ENCODE assay signal across 11 cellular contexts in genomic region chr1:73839922-73840321, GRCh38.
DNase-seq lines count a peak whose midpoint lies in the region; ATAC-seq, FAIRE-seq and TF ChIP-seq lines count a peak whose summit lies in the region.
"Had no signal": no experiment of that assay in that cellular context is flagged by ENCODE, and none has a peak within 500 bp of the region (broad histone marks: within the 10 kb centered on the region; RNA-seq: fewer than 3 reads in every experiment).

No MANE protein-coding gene starts in this region.

- ATAC-seq in A549: no peak
- ATAC-seq in HG02981 (IDR thresholded peaks at IDR 0.05; ENCODE audit: unreplicated experiment): no peak
- ATAC-seq in CD8-positive, alpha-beta T cell: no peak
- ATAC-seq: activated CD8-positive, alpha-beta memory T cell treated with anti-CD3 and anti-CD28 coated beads, Interleukin-2, amount 10 ng/mL, durations not matched to agents 7 days and 5 days had no signal

- no peak overlapping the region for H3K9ac ChIP-seq in OCI-LY1 (ENCODE audit: low read length)

- H3K36me3 Mint-ChIP-seq in CD8-positive, alpha-beta T cell: no peaks in the 10 kb centered on the region
- H3K36me3 Mint-ChIP-seq: activated CD8-positive, alpha-beta memory T cell treated with anti-CD3 and anti-CD28 coated beads, Interleukin-2, amount 10 ng/mL, durations not matched to agents 7 days and 5 days had no signal

- H3K4me1 ChIP-seq in A549: no peaks in the 10 kb centered on the region
- H3K4me1 ChIP-seq in OCI-LY1 (ENCODE audit: insufficient read depth, low read length, severe bottlenecking): no peaks in the 10 kb centered on the region
- H3K4me1 ChIP-seq in CD8-positive, alpha-beta T cell (ENCODE audit: insufficient read depth, low read length): no peaks in the 10 kb centered on the region

- H3K79me2 ChIP-seq in OCI-LY1 (ENCODE audit: insufficient read depth, low read length): no peaks in the 10 kb centered on the region

- H3K9me2 ChIP-seq in OCI-LY1 (ENCODE audit: low read depth, low read length): no peaks in the 10 kb centered on the region

- DNase-seq in A549 (ENCODE audit: low read depth in 1 of 2, low spot score in 1 of 2) (peak in 1 of 2 experiments; percentile 6), fibroblast of mammary gland (ENCODE audit: low read depth) (peak; percentile 11), NCI-H1417 treated with DMSO at 0.1 percent for 48 hours (lab: John Stamatoyannopoulos, UW) (no peak), NCI-H446 (lab: John Stamatoyannopoulos, UW) (no peak)
- DNase-seq in CD8-positive, alpha-beta T cell: no peak
- DNase-seq: activated CD8-positive, alpha-beta memory T cell treated with anti-CD3 and anti-CD28 coated beads, Interleukin-2, amount 10 ng/mL, durations not matched to agents 7 days and 5 days; dorsolateral prefrontal cortex had no signal

- FAIRE-seq in A549 (lab: Jason Lieb, UNC) (no peak), G401.6 (lab: Jason Lieb, UNC) (peak; percentile 68)

- POLR2A ChIA-PET in A549 (lab: Yijun Ruan, JAX): no interaction called here
- POLR2A ChIA-PET in CD8-positive, alpha-beta T cell (lab: Charles Lee): no interaction called here

- CTCF ChIA-PET in A549 (lab: Yijun Ruan, JAX): no interaction called here
- CTCF ChIA-PET in CD8-positive, alpha-beta T cell (lab: Charles Lee): interaction anchor here (0.7 kb wide), 1 partner anchor 16 kb away, joined by 3 read pairs; no protein-coding TSS in a partner anchor

- H3K27ac Mint-ChIP-seq in CD8-positive, alpha-beta T cell: no peak overlapping the region
- H3K27ac Mint-ChIP-seq: activated CD8-positive, alpha-beta memory T cell treated with anti-CD3 and anti-CD28 coated beads, Interleukin-2, amount 10 ng/mL, durations not matched to agents 7 days and 5 days had no signal

- no peak overlapping the region for H2AFZ ChIP-seq in OCI-LY1 (ENCODE audit: low read length)

- no peak for TF ChIP-seq POLR2A in A549 (IDR thresholded peaks at IDR 0.05; ENCODE audit: low read length)

- TF ChIP-seq RAD21 in A549 (conservative IDR thresholded peaks at IDR 0.05 in 1 of 2, IDR thresholded peaks at IDR 0.05 in 1 of 2): peak in 1 of 2 experiments; percentile 29; a peak in 2 of 5 replicates

- intact Hi-C loops in CD8-positive, alpha-beta T cell (cut with DNase I, micrococcal nuclease): loop anchor here in 1 of 2 experiments (10.0 kb wide), 1 partner anchor 845 kb away; no protein-coding TSS in a partner anchor

- no peaks in the 10 kb centered on the region for H3K4me1 Mint-ChIP-seq in CD8-positive, alpha-beta T cell (ENCODE audit: low read depth)
- H3K4me1 Mint-ChIP-seq: activated CD8-positive, alpha-beta memory T cell treated with anti-CD3 and anti-CD28 coated beads, Interleukin-2, amount 10 ng/mL, durations not matched to agents 7 days and 5 days had no signal

- H3K4me3 ChIP-seq in A549: no peak overlapping the region
- H3K4me3 ChIP-seq in OCI-LY1 (ENCODE audit: low read depth, low read length, poor library complexity, severe bottlenecking): no peak overlapping the region
- no peak overlapping the region for H3K4me3 ChIP-seq in fibroblast of mammary gland (ENCODE audit: control insufficient read depth, low read depth, low read length)
- H3K4me3 ChIP-seq in CD8-positive, alpha-beta T cell (ENCODE audit: low read depth, low read length): no peak overlapping the region
- H3K4me3 ChIP-seq: dorsolateral prefrontal cortex, lung had no signal

- no peak overlapping the region for H3K27ac ChIP-seq in A549
- H3K27ac ChIP-seq in OCI-LY1 (ENCODE audit: low read depth, low read length, poor library complexity, severe bottlenecking): no peak overlapping the region
- H3K27ac ChIP-seq in CD8-positive, alpha-beta T cell (ENCODE audit: low read depth, low read length): no peak overlapping the region
- H3K27ac ChIP-seq: dorsolateral prefrontal cortex had no signal

- no peaks in the 10 kb centered on the region for H3K27me3 ChIP-seq in OCI-LY1 (ENCODE audit: insufficient read depth, low read length)
- no peaks in the 10 kb centered on the region for H3K27me3 ChIP-seq in CD8-positive, alpha-beta T cell (ENCODE audit: insufficient read depth, low read length)
- H3K27me3 ChIP-seq: dorsolateral prefrontal cortex had no signal

- WGBS in A549 (ENCODE audit: missing lambda C conversion rate): 0% methylated on average over 4 of the region's 4 CpGs

- peaks cover 4% of the 10 kb centered on the region for H3K9me3 Mint-ChIP-seq in CD8-positive, alpha-beta T cell

- H3F3A ChIP-seq in OCI-LY1 (ENCODE audit: insufficient read depth, low read length): no peaks in the 10 kb centered on the region

- H3K4me2 ChIP-seq in A549 (no peak overlapping the region), OCI-LY1 (ENCODE audit: low read length) (no peak overlapping the region)

- H3K9me3 ChIP-seq in A549: no peaks in the 10 kb centered on the region
- no peaks in the 10 kb centered on the region for H3K9me3 ChIP-seq in OCI-LY1 (ENCODE audit: low read length)
- H3K9me3 ChIP-seq in CD8-positive, alpha-beta T cell (ENCODE audit: low read length): no peaks in the 10 kb centered on the region

- no peaks in the 10 kb centered on the region for H3K36me3 ChIP-seq in OCI-LY1 (ENCODE audit: insufficient read depth, low read length)
- H3K36me3 ChIP-seq in CD8-positive, alpha-beta T cell (ENCODE audit: insufficient read depth, low read length): no peaks in the 10 kb centered on the region

- H3K27me3 Mint-ChIP-seq in CD8-positive, alpha-beta T cell (ENCODE audit: low read depth): no peaks in the 10 kb centered on the region
- H3K27me3 Mint-ChIP-seq: activated CD8-positive, alpha-beta memory T cell treated with anti-CD3 and anti-CD28 coated beads, Interleukin-2, amount 10 ng/mL, durations not matched to agents 7 days and 5 days had no signal

- TF ChIP-seq EP300 in A549 (IDR thresholded peaks at IDR 0.05): no peak

- H3K4me3 Mint-ChIP-seq in CD8-positive, alpha-beta T cell: no peak overlapping the region
- H3K4me3 Mint-ChIP-seq: activated CD8-positive, alpha-beta memory T cell treated with anti-CD3 and anti-CD28 coated beads, Interleukin-2, amount 10 ng/mL, durations not matched to agents 7 days and 5 days had no signal

- H4K20me1 ChIP-seq in OCI-LY1 (ENCODE audit: insufficient read depth, low read length): no peaks in the 10 kb centered on the region

- no peak for TF ChIP-seq CTCF in A549 (IDR thresholded peaks at IDR 0.05)
- TF ChIP-seq CTCF in OCI-LY1 (IDR thresholded peaks at IDR 0.05; ENCODE audit: low read length): peak; percentile 71
- TF ChIP-seq CTCF in fibroblast of mammary gland (conservative IDR thresholded peaks at IDR 0.05; ENCODE audit: control insufficient read depth, insufficient read depth, low read depth, low read length): peak; percentile 29
- no peak for TF ChIP-seq CTCF in CD8-positive, alpha-beta T cell (IDR thresholded peaks at IDR 0.05)

TF ChIP-seq in A549, 52 proteins besides CTCF, POLR2A, EP300 and RAD21:
- peak; percentile 14; the same call in 1 of the 3 replicates for TF ChIP-seq SMC3 (IDR thresholded peaks at IDR 0.05)
- no peak for TF ChIP-seq NPAS2 (CRISPR knock-in tag; IDR thresholded peaks at IDR 0.05; ENCODE audit: borderline replicate concordance)

Comparison
In these comparisons a context has a peak if more than half of its experiments do, and no peak if none do; other contexts are left out.
1. CTCF ChIP-seq: peak in OCI-LY1 (single experiment) and fibroblast of mammary gland (single experiment); none in A549 (single experiment) and CD8-positive, alpha-beta T cell (single experiment).